Comparison of ENCODE assay signal across 9 cellular contexts in the genomic region with DNA sequence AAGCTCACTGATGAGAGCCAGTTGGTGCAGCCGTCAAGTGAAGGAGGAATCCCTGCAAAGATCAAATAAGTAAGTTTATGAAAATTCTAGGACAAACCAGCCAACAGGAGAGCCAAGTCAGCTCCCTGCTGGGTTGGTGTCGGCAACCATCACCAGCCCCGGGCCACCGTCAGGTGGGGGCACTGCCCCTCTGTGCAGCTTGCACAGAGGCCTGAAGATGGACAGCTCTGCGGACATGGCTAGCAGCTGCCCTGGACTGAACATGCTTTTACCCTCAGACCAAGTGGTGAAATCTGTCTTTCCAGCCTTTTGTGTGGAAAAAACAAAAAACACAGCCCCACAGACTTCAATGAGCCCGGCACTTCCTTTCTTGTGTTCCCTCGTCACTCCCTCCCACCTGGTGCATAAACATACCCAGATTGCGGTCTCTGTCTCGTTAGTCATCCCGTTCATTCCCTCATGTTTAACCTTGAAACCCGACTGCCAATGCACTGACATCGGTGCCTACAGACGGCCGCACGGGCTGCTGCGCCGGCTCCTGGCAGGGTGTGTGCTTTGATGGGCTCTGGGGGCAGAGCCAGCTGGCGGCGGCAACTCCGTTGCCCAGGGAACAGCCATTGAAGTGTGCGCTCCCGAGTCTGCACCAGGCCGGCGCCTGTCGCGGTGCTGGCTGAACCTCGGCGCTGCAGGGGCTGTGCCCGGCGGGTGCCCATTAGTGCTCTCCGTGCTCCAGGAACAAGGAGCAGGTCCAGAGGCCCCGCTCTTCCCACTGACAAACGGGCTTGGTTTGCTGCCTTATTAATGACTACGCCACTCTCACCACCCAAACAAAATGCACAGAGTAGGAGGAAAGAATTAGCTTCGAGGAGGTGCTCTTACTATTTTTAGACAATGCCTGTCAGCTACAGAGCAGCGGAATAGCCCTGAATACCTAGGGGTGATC.
A peak's percentile ranks its signal among the peaks of the same experiment; 100 is the strongest.
DNase-seq lines count a peak whose midpoint lies in the region; ATAC-seq and TF ChIP-seq lines count a peak whose summit lies in the region.
"Had no signal": no experiment of that assay in that cellular context is flagged by ENCODE, and none has a peak within 500 bp of the region (broad histone marks: within the 10 kb centered on the region; RNA-seq: fewer than 3 reads in every experiment).

No MANE protein-coding gene starts in this region.

- H3K36me3 ChIP-seq in PC-9 (ENCODE audit: low read depth): no peaks in the 10 kb centered on the region
- H3K36me3 ChIP-seq: suprapubic skin had no signal

- H3K27ac Mint-ChIP-seq in endothelial cell (ENCODE audit: unreplicated experiment): no peak overlapping the region

- no peaks in the 10 kb centered on the region for H3F3A ChIP-seq in PC-9 (ENCODE audit: insufficient read depth, low read depth)

- H3K4me3 ChIP-seq in PC-9: no peak overlapping the region
- H3K4me3 ChIP-seq: suprapubic skin had no signal

- H3K4me1 Mint-ChIP-seq in endothelial cell (ENCODE audit: unreplicated experiment): peaks cover 11% of the 10 kb centered on the region

- H3K36me3 Mint-ChIP-seq in endothelial cell (ENCODE audit: low read depth, unreplicated experiment): peaks cover 5% of the 10 kb centered on the region

- H3K79me2 ChIP-seq in PC-9 (ENCODE audit: low read depth): no peaks in the 10 kb centered on the region

- H3K27me3 ChIP-seq in PC-9 (ENCODE audit: insufficient read depth, low read depth): no peaks in the 10 kb centered on the region
- H3K27me3 ChIP-seq: suprapubic skin had no signal

- no peaks in the 10 kb centered on the region for H3K9me3 ChIP-seq in PC-9 (ENCODE audit: insufficient read depth, low read depth)
- H3K9me3 ChIP-seq: suprapubic skin had no signal

- H2AFZ ChIP-seq in PC-9: no peak overlapping the region

- no peak overlapping the region for H3K4me3 Mint-ChIP-seq in endothelial cell (ENCODE audit: unreplicated experiment)

- H3K27ac ChIP-seq in PC-9: no peak overlapping the region
- H3K27ac ChIP-seq: suprapubic skin had no signal

- peaks cover 13% of the 10 kb centered on the region for H4K20me1 ChIP-seq in PC-9 (ENCODE audit: insufficient read depth)

- CTCF ChIA-PET in PC-9 (lab: Charles Lee): no interaction called here

- peaks cover 5% of the 10 kb centered on the region for H3K27me3 Mint-ChIP-seq in endothelial cell (ENCODE audit: unreplicated experiment)

- H3K9me2 ChIP-seq in PC-9 (ENCODE audit: insufficient read depth): no peaks in the 10 kb centered on the region

- POLR2A ChIA-PET in PC-9 (lab: Charles Lee; ENCODE audit: unreplicated experiment): no interaction called here

- intact Hi-C loops in PC-9 (cut with micrococcal nuclease; ENCODE audit: unreplicated experiment): no loop called here

- DNase-seq in EH (ENCODE audit: low read depth): peak; percentile 51
- DNase-seq in NCI-H345 treated with DMSO at 0.1 percent for 48 hours (lab: John Stamatoyannopoulos, UW; ENCODE audit: unreplicated experiment): peak; percentile 91
- no peak for DNase-seq in omental fat pad (ENCODE audit: low spot score)
- DNase-seq in PC-9: no peak
- DNase-seq in endothelial cell (ENCODE audit: low spot score): no peak

- ATAC-seq in esophagus mucosa: peak; percentile 67
- peak; percentile 50 for ATAC-seq in omental fat pad (ENCODE audit: low FRiP score)
- ATAC-seq in HG03196 (IDR thresholded peaks at IDR 0.05; ENCODE audit: unreplicated experiment): no peak
- no peak for ATAC-seq in HG02588 (IDR thresholded peaks at IDR 0.05; ENCODE audit: unreplicated experiment)

- H3K4me1 ChIP-seq in PC-9 (replicated peaks; ENCODE audit: insufficient read depth): no peaks in the 10 kb centered on the region

- no peak overlapping the region for H3K4me2 ChIP-seq in PC-9

- TF ChIP-seq CTCF in omental fat pad (IDR thresholded peaks at IDR 0.05) (no peak), PC-9 (conservative IDR thresholded peaks at IDR 0.05) (no peak), endothelial cell (IDR thresholded peaks at IDR 0.05; ENCODE audit: unreplicated experiment) (no peak)

- no peaks in the 10 kb centered on the region for H3K9me3 Mint-ChIP-seq in endothelial cell (ENCODE audit: unreplicated experiment)

- no TSS peak for BruUV-seq in PC-9 (replicated peaks; lab: Mats Ljungman, UMichigan)

Comparison
In these comparisons a context has a peak if more than half of its experiments do, and no peak if none do; other contexts are left out.
1. DNase-seq: peak in EH (single experiment) and NCI-H345 treated with DMSO at 0.1 percent for 48 hours (single experiment); none in omental fat pad (single experiment), PC-9 (0 of 2) and endothelial cell (single experiment).
2. ATAC-seq: peak in esophagus mucosa (single experiment) and omental fat pad (single experiment); none in HG03196 (single experiment) and HG02588 (single experiment).